Comparison of ENCODE assay signal across 9 cellular contexts in the genomic region with DNA sequence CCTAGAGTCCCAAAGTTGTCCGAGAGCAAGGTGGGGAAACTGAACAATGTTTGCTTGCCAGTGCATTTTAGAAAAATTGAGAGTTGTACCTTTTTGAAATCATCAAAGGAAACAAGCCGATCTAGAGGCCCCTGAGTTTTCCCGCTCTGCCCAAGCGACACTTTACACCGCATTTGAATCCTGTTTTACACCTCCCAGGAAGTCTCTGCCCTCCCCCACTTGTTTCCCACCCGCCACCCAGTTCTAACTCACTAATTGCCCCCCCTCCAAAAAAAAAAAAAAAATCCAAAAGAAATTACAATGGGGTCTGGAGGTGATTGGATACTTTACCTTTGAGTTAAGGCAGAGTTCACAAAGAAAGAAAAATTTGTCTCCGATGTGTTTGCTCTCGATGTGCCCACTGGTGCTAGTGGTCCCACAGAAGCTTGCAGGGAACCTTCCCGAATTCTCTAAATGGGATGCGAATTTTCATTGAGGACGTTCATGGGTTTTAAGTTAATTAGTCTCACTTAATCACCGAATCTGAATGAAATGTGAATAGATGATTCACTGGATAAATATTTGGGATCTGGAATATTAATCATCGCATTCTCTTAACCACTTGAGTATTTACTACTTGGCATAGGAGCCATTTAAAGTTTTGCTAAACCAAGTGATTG. TPM values are rescaled to one million over a fixed set of nuclear protein-coding genes. Genes with fewer than 3 reads are reported as not detected.
DNase-seq lines count a peak whose midpoint lies in the region; ATAC-seq and TF ChIP-seq lines count a peak whose summit lies in the region.
"Had no signal": no experiment of that assay in that cellular context is flagged by ENCODE, and none has a peak within 500 bp of the region (broad histone marks: within the 10 kb centered on the region; RNA-seq: fewer than 3 reads in every experiment).

No MANE protein-coding gene starts in this region.

- H3K27ac Mint-ChIP-seq in natural killer cell treated with Interleukin-12 subunit alpha and Interleukin-12 subunit beta and Interleukin-15 and Interleukin-18, amount 100 ng/mL, for 72 hours, result no peak overlapping the region

- no peaks in the 10 kb centered on the region for H3K9me3 Mint-ChIP-seq in natural killer cell treated with Interleukin-12 subunit alpha and Interleukin-12 subunit beta and Interleukin-15 and Interleukin-18, amount 100 ng/mL, for 72 hours

- no peaks in the 10 kb centered on the region for H3K36me3 Mint-ChIP-seq in natural killer cell treated with Interleukin-12 subunit alpha and Interleukin-12 subunit beta and Interleukin-15 and Interleukin-18, amount 100 ng/mL, for 72 hours

- in situ Hi-C loops in KBM-7 (cut with MboI; ENCODE audit: low pct_unique_long_range_greater_than_20kb, low sequenced_read_pairs), result no loop called here

- no peak for TF ChIP-seq CTCF in lower leg skin (IDR thresholded peaks at IDR 0.05)

- 2 to 6% methylated on average over 12 to 13 of the region's 13 CpGs for WGBS in ectodermal cell, 2 experiments
- WGBS in lower leg skin, 2 donors, result 31 to 38% methylated on average over 13 of the region's 13 CpGs

- peak; percentile 67 for DNase-seq in COLO829 (ENCODE audit: low spot score)
- peak; percentile 24 for DNase-seq in KBM-7
- DNase-seq in natural killer cell treated with Interleukin-12 subunit alpha and Interleukin-12 subunit beta and Interleukin-15 and Interleukin-18, amount 100 ng/mL, for 72 hours (ENCODE audit: low spot score), result no peak
- DNase-seq in activated effector memory CD4-positive, alpha-beta T cell treated with anti-CD3 and anti-CD28 coated beads, Interleukin-2, amount 50 U/mL, for 16 hours, result no peak
- DNase-seq in DMS53 treated with DMSO at 0.1 percent for 48 hours (lab: John Stamatoyannopoulos, UW; ENCODE audit: unreplicated experiment), result no peak
- DNase-seq in lower leg skin (ENCODE audit: low spot score in 2 of 2), result no peak
- DNase-seq in T-helper 1 cell, result no peak
- DNase-seq: NCI-H510A treated with DMSO at 0.1 percent for 48 hours had no signal

- peaks cover 9% of the 10 kb centered on the region for H3K36me3 ChIP-seq in ectodermal cell (ENCODE audit: control insufficient read depth, insufficient read depth, low read length)

- peak overlapping the region; percentile 46 for H3K27ac ChIP-seq in ectodermal cell (ENCODE audit: insufficient read depth, low read depth, low read length, poor library complexity, severe bottlenecking)

- intact Hi-C loops in lower leg skin (cut with DNase I; ENCODE audit: low total_unique reads), result no loop called here

- H3K9me3 ChIP-seq in ectodermal cell (ENCODE audit: control insufficient read depth, low read length), result no peaks in the 10 kb centered on the region

- peaks cover 13% of the 10 kb centered on the region for H3K4me1 ChIP-seq in ectodermal cell (ENCODE audit: control insufficient read depth, insufficient read depth, low read length)

- peak overlapping the region; percentile 42 for H3K4me3 Mint-ChIP-seq in natural killer cell treated with Interleukin-12 subunit alpha and Interleukin-12 subunit beta and Interleukin-15 and Interleukin-18, amount 100 ng/mL, for 72 hours

- no peaks in the 10 kb centered on the region for H3K27me3 ChIP-seq in ectodermal cell (ENCODE audit: control insufficient read depth, insufficient read depth, low read length, poor library complexity, severe bottlenecking)

- H3K4me1 Mint-ChIP-seq in natural killer cell treated with Interleukin-12 subunit alpha and Interleukin-12 subunit beta and Interleukin-15 and Interleukin-18, amount 100 ng/mL, for 72 hours (ENCODE audit: low read depth in 2 of 2), result peaks cover 14% of the 10 kb centered on the region in 2 donors

- no peak for TF ChIP-seq POLR2A in lower leg skin (IDR thresholded peaks at IDR 0.05)

- ATAC-seq in natural killer cell treated with Interleukin-12 subunit alpha and Interleukin-12 subunit beta and Interleukin-15 and Interleukin-18, amount 100 ng/mL, for 72 hours, result no peak

- H3K4me3 ChIP-seq in ectodermal cell (ENCODE audit: insufficient read depth, low read depth, low read length) (peak overlapping the region; percentile 79), lower leg skin (ENCODE audit: low read depth, poor library complexity, severe bottlenecking) (no peak overlapping the region)

- H3K27me3 Mint-ChIP-seq in natural killer cell treated with Interleukin-12 subunit alpha and Interleukin-12 subunit beta and Interleukin-15 and Interleukin-18, amount 100 ng/mL, for 72 hours, result peaks cover 46 to 66% of the 10 kb centered on the region in 2 donors

RNA-seq across cellular contexts. Expression of a gene that starts 2.4 kb away (rescaled TPM):
- 263 TPM for polyA plus RNA-seq in ectodermal cell (2013, experiment 1 of 4)
- polyA plus RNA-seq in ectodermal cell (2013, experiment 2 of 4), result 224 TPM
- 252 TPM for polyA plus RNA-seq in ectodermal cell (2013, experiment 3 of 4)
- polyA plus RNA-seq in ectodermal cell (2013, experiment 4 of 4), result 239 TPM
- not detected for total RNA-seq in natural killer cell treated with Interleukin-12 subunit alpha and Interleukin-12 subunit beta and Interleukin-15 and Interleukin-18, amount 100 ng/mL, for 72 hours
- under 1 TPM in 1 of 4 donors, not detected in 3; 0.23 TPM for total RNA-seq in lower leg skin

Comparison
In these comparisons a context has a peak if more than half of its experiments do, and no peak if none do; other contexts are left out.
1. DNase-seq: peak in COLO829 (single experiment) and KBM-7 (single experiment); none in natural killer cell treated with Interleukin-12 subunit alpha and Interleukin-12 subunit beta and Interleukin-15 and Interleukin-18, amount 100 ng/mL, for 72 hours (single experiment), activated effector memory CD4-positive, alpha-beta T cell treated with anti-CD3 and anti-CD28 coated beads, Interleukin-2, amount 50 U/mL, for 16 hours (single experiment), DMS53 treated with DMSO at 0.1 percent for 48 hours (single experiment), lower leg skin (0 of 2) and T-helper 1 cell (0 of 5).